8 cellular contexts compared by ENCODE assay signal in genomic region chr1:219990782-219991510, GRCh38. TPM values are rescaled to one million over a fixed set of nuclear protein-coding genes. Genes with fewer than 3 reads are reported as not detected.
A peak's percentile ranks its signal among the peaks of the same experiment; 100 is the strongest.
DNase-seq lines count a peak whose midpoint lies in the region; ATAC-seq and TF ChIP-seq lines count a peak whose summit lies in the region.

No MANE protein-coding gene starts in this region.

- no peaks in the 10 kb centered on the region for H3K27me3 Mint-ChIP-seq in neural progenitor cell (ENCODE audit: insufficient read depth, low read depth)
- no peaks in the 10 kb centered on the region for H3K27me3 Mint-ChIP-seq in stimulated activated naive B cell treated with anti-CD40 and anti-IgM and Interleukin-4, amounts not matched to agents 10 μg/mL and 1 μg/mL and 100 μg/mL, for 72 hours

- H3K27me3 ChIP-seq in AG04450 (ENCODE audit: control insufficient read depth, insufficient read depth, low read length) (no peaks in the 10 kb centered on the region), neural progenitor cell (no peaks in the 10 kb centered on the region)

- no peaks in the 10 kb centered on the region for H3K4me1 Mint-ChIP-seq in neural progenitor cell
- H3K4me1 Mint-ChIP-seq in stimulated activated naive B cell treated with anti-CD40 and anti-IgM and Interleukin-4, amounts not matched to agents 10 μg/mL and 1 μg/mL and 100 μg/mL, for 72 hours, result peaks cover 6 to 19% of the 10 kb centered on the region in 2 donors

- no peak overlapping the region for H3K4me3 ChIP-seq in AG04450 (ENCODE audit: low read depth, low read length)
- H3K4me3 ChIP-seq in neural progenitor cell, result no peak overlapping the region

- H3K27ac ChIP-seq in AG04450 (ENCODE audit: low read depth, low read length) (no peak overlapping the region), neural progenitor cell (no peak overlapping the region)

- no peak overlapping the region for H3K4me3 Mint-ChIP-seq in neural progenitor cell
- no peak overlapping the region for H3K4me3 Mint-ChIP-seq in stimulated activated naive B cell treated with anti-CD40 and anti-IgM and Interleukin-4, amounts not matched to agents 10 μg/mL and 1 μg/mL and 100 μg/mL, for 72 hours

- CTCF ChIA-PET in AG04450 (lab: Charles Lee), result interaction anchor here (0.5 to 3.4 kb wide), 18 partner anchors 9 to 1665 kb away, joined by 3 to 31 read pairs (median 6); no protein-coding TSS in a partner anchor

- peaks cover 5% of the 10 kb centered on the region for H3K36me3 ChIP-seq in neural progenitor cell

- H3K27ac Mint-ChIP-seq in neural progenitor cell, result no peak overlapping the region
- H3K27ac Mint-ChIP-seq in stimulated activated naive B cell treated with anti-CD40 and anti-IgM and Interleukin-4, amounts not matched to agents 10 μg/mL and 1 μg/mL and 100 μg/mL, for 72 hours, result no peak overlapping the region

- H3K9me3 ChIP-seq in AG04450 (ENCODE audit: control insufficient read depth, insufficient read depth, low read length) (no peaks in the 10 kb centered on the region), neural progenitor cell (ENCODE audit: low read depth) (no peaks in the 10 kb centered on the region)

- no peaks in the 10 kb centered on the region for H3K4me1 ChIP-seq in neural progenitor cell

- DNase-seq in AG04450 (ENCODE audit: low read depth, low spot score) (no peak), NCI-H524 treated with DMSO at 0.1 percent for 48 hours (lab: John Stamatoyannopoulos, UW) (peak; percentile 1), dedifferentiated amniotic fluid mesenchymal stem cell (ENCODE audit: extremely low spot score) (peak; percentile 71), neural progenitor cell (ENCODE audit: low spot score) (peak; percentile 47), GM19238 (ENCODE audit: insufficient read length, low spot score) (no peak)
- no peak for DNase-seq in stimulated activated naive B cell treated with anti-CD40 and anti-IgM and Interleukin-4, amounts not matched to agents 10 μg/mL and 1 μg/mL and 100 μg/mL, for 72 hours

- H2AFZ ChIP-seq in neural progenitor cell (replicated peaks), result no peak overlapping the region

- ATAC-seq in HG03135 (IDR thresholded peaks at IDR 0.05; ENCODE audit: unreplicated experiment), result no peak
- ATAC-seq in stimulated activated naive B cell treated with anti-CD40 and anti-IgM and Interleukin-4, amounts not matched to agents 10 μg/mL and 1 μg/mL and 100 μg/mL, for 72 hours (replicated peaks), result no peak

- no peak overlapping the region for H3K4me2 ChIP-seq in neural progenitor cell

- no peaks in the 10 kb centered on the region for H4K20me1 ChIP-seq in neural progenitor cell (ENCODE audit: low read depth)

- TF ChIP-seq CTCF in AG04450 (IDR thresholded peaks at IDR 0.05; ENCODE audit: low read depth, low read length) (peak; percentile 71), GM12872 (IDR thresholded peaks at IDR 0.05; ENCODE audit: insufficient read depth, low read depth, low read length) (peak; percentile 46; the same call in 2 of the 3 replicates), neural progenitor cell (IDR thresholded peaks at IDR 0.05) (peak; percentile 74)

- peaks cover 9% of the 10 kb centered on the region for H3K36me3 Mint-ChIP-seq in neural progenitor cell
- peaks cover 33 to 43% of the 10 kb centered on the region in 2 donors for H3K36me3 Mint-ChIP-seq in stimulated activated naive B cell treated with anti-CD40 and anti-IgM and Interleukin-4, amounts not matched to agents 10 μg/mL and 1 μg/mL and 100 μg/mL, for 72 hours

- no peak overlapping the region for H3K9ac ChIP-seq in neural progenitor cell

- POLR2A ChIA-PET in AG04450 (lab: Yijun Ruan, JAX), result no interaction called here

- peaks cover 9% of the 10 kb centered on the region for H3F3A ChIP-seq in neural progenitor cell (ENCODE audit: low read depth)

- H3K9me3 Mint-ChIP-seq in neural progenitor cell, result no peaks in the 10 kb centered on the region
- H3K9me3 Mint-ChIP-seq in stimulated activated naive B cell treated with anti-CD40 and anti-IgM and Interleukin-4, amounts not matched to agents 10 μg/mL and 1 μg/mL and 100 μg/mL, for 72 hours, result no peaks in the 10 kb centered on the region

- H3K79me2 ChIP-seq in neural progenitor cell (ENCODE audit: low read depth), result no peaks in the 10 kb centered on the region

RNA-seq across cellular contexts. Expression of gene EPRS1, which starts 55.4 kb away (rescaled TPM):
- 129 and 146 TPM in 2 replicates for polyA plus RNA-seq in AG04450 (2011; rRNA removed)
- 131 and 143 TPM in 2 replicates for polyA minus RNA-seq in AG04450 (2011; rRNA and poly(A)+ RNA removed)
- total RNA-seq in neural progenitor cell (ENCODE audit: low replicate concordance), result 67.1 and 92.9 TPM in 2 replicates

Comparison
In these comparisons a context has a peak if more than half of its experiments do, and no peak if none do; other contexts are left out.
1. DNase-seq: peak in NCI-H524 treated with DMSO at 0.1 percent for 48 hours (single experiment), dedifferentiated amniotic fluid mesenchymal stem cell (single experiment) and neural progenitor cell (single experiment); none in AG04450 (single experiment), stimulated activated naive B cell treated with anti-CD40 and anti-IgM and Interleukin-4, amounts not matched to agents 10 μg/mL and 1 μg/mL and 100 μg/mL, for 72 hours (single experiment) and GM19238 (single experiment).
2. Peak in every context shown above with its lines, with median percentiles within 50 percentile points of each other: CTCF ChIP-seq.